18 cellular contexts compared by ENCODE assay signal in the genomic region with DNA sequence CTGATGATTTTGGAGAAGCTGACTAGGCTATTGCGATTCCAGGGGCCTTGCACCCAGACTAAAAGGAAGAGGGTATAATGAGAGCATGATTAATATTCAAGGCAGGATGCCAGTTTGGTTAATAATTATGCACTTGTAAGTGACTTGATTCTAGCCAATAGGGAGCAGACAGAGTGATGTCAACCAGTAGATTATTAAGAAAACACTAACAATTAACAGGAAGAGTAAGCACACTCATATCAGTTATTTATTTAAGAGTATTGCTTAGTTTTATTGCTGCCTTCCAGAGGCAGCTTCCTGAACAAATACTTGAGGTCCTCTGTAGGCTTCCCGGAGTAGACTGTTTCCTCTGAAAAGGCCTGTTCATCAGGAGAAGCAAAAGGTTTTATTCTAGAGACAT.
A peak's percentile ranks its signal among the peaks of the same experiment; 100 is the strongest.
DNase-seq lines count a peak whose midpoint lies in the region; ATAC-seq, FAIRE-seq and TF ChIP-seq lines count a peak whose summit lies in the region.
"Had no signal": no experiment of that assay in that cellular context is flagged by ENCODE, and none has a peak within 500 bp of the region (broad histone marks: within the 10 kb centered on the region; RNA-seq: fewer than 3 reads in every experiment).

No MANE protein-coding gene starts in this region.

- H3K4me1 ChIP-seq in Karpas-422 (ENCODE audit: low read length) (peaks cover 36% of the 10 kb centered on the region), endothelial cell of umbilical vein (ENCODE audit: control insufficient read depth, extremely low read depth, insufficient read depth, low read length) (no peaks in the 10 kb centered on the region), small intestine (ENCODE audit: control insufficient read depth in 2 of 2, insufficient read depth in 1 of 2, low read depth in 1 of 2, low read length in 1 of 2) (no peaks in the 10 kb centered on the region), thyroid gland (no peaks in the 10 kb centered on the region)
- H3K4me1 ChIP-seq: A549, BE2C had no signal

- H3K27ac ChIP-seq in Karpas-422 (ENCODE audit: low read length) (no peak overlapping the region), endothelial cell of umbilical vein (ENCODE audit: insufficient read depth, low read depth, low read length) (no peak overlapping the region), small intestine (ENCODE audit: low read depth in 1 of 2, low read length in 1 of 2) (peak overlapping the region; percentile 29 to 83), thyroid gland (no peak overlapping the region)
- H3K27ac ChIP-seq: A549, C4-2B had no signal

- no peak for ATAC-seq in GM18861 (IDR thresholded peaks at IDR 0.05; ENCODE audit: unreplicated experiment)
- ATAC-seq: A549; CD8-positive, alpha-beta T cell; GM23338; HepG2 had no signal

- intact Hi-C loops in endothelial cell of umbilical vein (cut with micrococcal nuclease) (no loop called here), lower leg skin (cut with DNase I; ENCODE audit: low total_unique reads) (no loop called here), thyroid gland (cut with DNase I) (no loop called here)

- no peaks in the 10 kb centered on the region for H3K9me2 ChIP-seq in Karpas-422 (replicated peaks; ENCODE audit: insufficient read depth, low read length)

- H3K27me3 ChIP-seq in Karpas-422 (ENCODE audit: low read length) (no peaks in the 10 kb centered on the region), endothelial cell of umbilical vein (ENCODE audit: control insufficient read depth in 2 of 2, insufficient read depth in 2 of 2, low read length in 2 of 2) (no peaks in the 10 kb centered on the region), kidney epithelial cell (ENCODE audit: control insufficient read depth, insufficient read depth, low read length) (no peaks in the 10 kb centered on the region), small intestine (ENCODE audit: control insufficient read depth in 2 of 2, insufficient read depth in 2 of 2, low read length in 2 of 2) (no peaks in the 10 kb centered on the region), thyroid gland (no peaks in the 10 kb centered on the region)
- H3K27me3 ChIP-seq: BE2C had no signal

- POLR2A ChIA-PET in endothelial cell of umbilical vein (lab: Charles Lee): no interaction called here

- no peak overlapping the region for H3K4me3 ChIP-seq in Karpas-422 (ENCODE audit: low read length)
- H3K4me3 ChIP-seq in endothelial cell of umbilical vein (replicated peaks in 1 of 3; ENCODE audit: insufficient read depth in 1 of 3, low read depth in 1 of 3, low read length in 3 of 3): no peak overlapping the region
- no peak overlapping the region for H3K4me3 ChIP-seq in kidney epithelial cell (ENCODE audit: low read depth, low read length)
- H3K4me3 ChIP-seq in small intestine (ENCODE audit: low read depth in 1 of 2, low read length in 2 of 2): peak overlapping the region in 1 of 2 donors; percentile 20
- H3K4me3 ChIP-seq in lower leg skin (ENCODE audit: low read depth, poor library complexity, severe bottlenecking): no peak overlapping the region
- H3K4me3 ChIP-seq in thyroid gland (replicated peaks in 1 of 3): no peak overlapping the region
- H3K4me3 ChIP-seq: A549, GM23338 had no signal

- dilution Hi-C loops in endothelial cell of umbilical vein (cut with MboI; ENCODE audit: extremely low pct_ligation_motif_present, low sequenced_read_pairs): no loop called here

- DNase-seq in Karpas-422: no peak
- peak; percentile 1 for DNase-seq in endothelial cell of umbilical vein (ENCODE audit: low read depth, low spot score)
- peak; percentile 12 for DNase-seq in kidney epithelial cell (ENCODE audit: low read depth)
- DNase-seq in small intestine: peak; percentile 75
- DNase-seq in lower leg skin (ENCODE audit: low spot score in 2 of 2): no peak
- no peak for DNase-seq in thyroid gland
- DNase-seq: BE2C; CD8-positive, alpha-beta T cell; COR-L47; DND-41; GDM1; H7 had no signal

- H3K79me2 ChIP-seq in Karpas-422 (ENCODE audit: low read length): no peaks in the 10 kb centered on the region
- no peaks in the 10 kb centered on the region for H3K79me2 ChIP-seq in endothelial cell of umbilical vein (ENCODE audit: control insufficient read depth, insufficient read depth, low read length)

- CTCF ChIA-PET in endothelial cell of umbilical vein (lab: Charles Lee): no interaction called here

- TF ChIP-seq POLR2A in endothelial cell of umbilical vein (IDR thresholded peaks at IDR 0.05; ENCODE audit: low read depth, low read length) (no peak), lower leg skin (IDR thresholded peaks at IDR 0.05) (no peak), thyroid gland (IDR thresholded peaks at IDR 0.05) (no peak)

- H4K20me1 ChIP-seq in Karpas-422 (ENCODE audit: insufficient read depth, low read depth, low read length) (no peaks in the 10 kb centered on the region), endothelial cell of umbilical vein (replicated peaks; ENCODE audit: control insufficient read depth, extremely low read depth, insufficient read depth, low read length) (no peaks in the 10 kb centered on the region)

- H3K9me3 ChIP-seq in Karpas-422 (ENCODE audit: low read length): no peaks in the 10 kb centered on the region
- H3K9me3 ChIP-seq in endothelial cell of umbilical vein (replicated peaks; ENCODE audit: control insufficient read depth, insufficient read depth, low read length): no peaks in the 10 kb centered on the region
- H3K9me3 ChIP-seq in small intestine (ENCODE audit: control insufficient read depth, low read depth): no peaks in the 10 kb centered on the region
- no peaks in the 10 kb centered on the region for H3K9me3 ChIP-seq in thyroid gland
- H3K9me3 ChIP-seq: A549, BE2C had no signal

- no peaks in the 10 kb centered on the region for H3K9me1 ChIP-seq in endothelial cell of umbilical vein (replicated peaks; ENCODE audit: control insufficient read depth, extremely low read depth, insufficient read depth, low read length)

- H3K4me2 ChIP-seq in Karpas-422 (ENCODE audit: low read depth, low read length, poor library complexity, severe bottlenecking) (no peak overlapping the region), endothelial cell of umbilical vein (ENCODE audit: insufficient read depth, low read length) (no peak overlapping the region)
- H3K4me2 ChIP-seq: A549, GM23338 had no signal

- H3K36me3 ChIP-seq in Karpas-422 (ENCODE audit: insufficient read depth, low read length) (no peaks in the 10 kb centered on the region), endothelial cell of umbilical vein (ENCODE audit: control insufficient read depth in 2 of 2, extremely low read depth in 1 of 2, insufficient read depth in 2 of 2, low read length in 2 of 2) (no peaks in the 10 kb centered on the region), kidney epithelial cell (ENCODE audit: control insufficient read depth, insufficient read depth, low read length) (no peaks in the 10 kb centered on the region), small intestine (ENCODE audit: control insufficient read depth in 2 of 2, insufficient read depth in 2 of 2, low read length in 2 of 2) (no peaks in the 10 kb centered on the region), thyroid gland (no peaks in the 10 kb centered on the region)
- H3K36me3 ChIP-seq: BE2C had no signal

- peak overlapping the region; percentile 66 for H2AFZ ChIP-seq in Karpas-422 (ENCODE audit: low read length)
- H2AFZ ChIP-seq in endothelial cell of umbilical vein (ENCODE audit: low read depth, low read length): no peak overlapping the region
- H2AFZ ChIP-seq: GM23338 had no signal

- 17 to 55% (median 45%) methylated on average over 2 of the region's 2 CpGs for WGBS in small intestine, 3 donors
- 70 to 82% methylated on average over 2 of the region's 2 CpGs for WGBS in lower leg skin, 2 donors
- WGBS in thyroid gland, 2 donors: 76 to 77% methylated on average over 2 of the region's 2 CpGs

- no peak for TF ChIP-seq CTCF in endothelial cell of umbilical vein (IDR thresholded peaks at IDR 0.05; ENCODE audit: extremely low read depth in 1 of 2, insufficient read depth in 1 of 2, low read depth in 1 of 2, low read length in 2 of 2)
- TF ChIP-seq CTCF in kidney epithelial cell (IDR thresholded peaks at IDR 0.05; ENCODE audit: insufficient read depth, low read length, poor library complexity, severe bottlenecking): no peak
- no peak for TF ChIP-seq CTCF in lower leg skin (IDR thresholded peaks at IDR 0.05)
- TF ChIP-seq CTCF in thyroid gland (IDR thresholded peaks at IDR 0.05): no peak

- FAIRE-seq in endothelial cell of umbilical vein (lab: Jason Lieb, UNC): no peak
- no peak for FAIRE-seq in small intestine (lab: Jason Lieb, UNC)
- FAIRE-seq: A549, HepG2, HTR-8/SVneo had no signal

- BruUV-seq in endothelial cell of umbilical vein (replicated peaks; lab: Mats Ljungman, UMichigan): no TSS peak

- H3K9ac ChIP-seq in Karpas-422 (ENCODE audit: low read length) (no peak overlapping the region), endothelial cell of umbilical vein (replicated peaks; ENCODE audit: extremely low read depth, insufficient read depth, low read length) (no peak overlapping the region)

TF ChIP-seq in endothelial cell of umbilical vein, 7 proteins besides CTCF, POLR2A, EP300 and RAD21:
- no peak for TF ChIP-seq POLR2AphosphoS5 (IDR thresholded peaks at IDR 0.05; ENCODE audit: insufficient read depth, low read depth, low read length)
- TF ChIP-seq, protein P1, sequence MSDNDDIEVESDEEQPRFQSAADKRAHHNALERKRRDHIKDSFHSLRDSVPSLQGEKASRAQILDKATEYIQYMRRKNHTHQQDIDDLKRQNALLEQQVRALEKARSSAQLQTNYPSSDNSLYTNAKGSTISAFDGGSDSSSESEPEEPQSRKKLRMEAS (IDR thresholded peaks at IDR 0.05; ENCODE audit: insufficient read depth, insufficient read length): no peak
- no peak for TF ChIP-seq JUN (IDR thresholded peaks at IDR 0.05; ENCODE audit: borderline replicate concordance, insufficient read depth, insufficient read length, low read depth)
- no peak for TF ChIP-seq MYC (IDR thresholded peaks at IDR 0.05; ENCODE audit: low read depth, low read length)
- TF ChIP-seq GATA2 (IDR thresholded peaks at IDR 0.05; ENCODE audit: insufficient read depth, insufficient read length, low read depth, low read length): no peak
- no peak for TF ChIP-seq EZH2 (IDR thresholded peaks at IDR 0.05; ENCODE audit: borderline replicate concordance, low read depth, low read length, severe bottlenecking)
- no peak for TF ChIP-seq FOS (IDR thresholded peaks at IDR 0.05; ENCODE audit: borderline replicate concordance, insufficient read depth, low read length)

Comparison
In these comparisons a context has a peak if more than half of its experiments do, and no peak if none do; other contexts are left out.
1. DNase-seq: peak in endothelial cell of umbilical vein (single experiment), kidney epithelial cell (single experiment) and small intestine (single experiment); none in Karpas-422 (single experiment), lower leg skin (0 of 2) and thyroid gland (0 of 2).
2. H3K27ac ChIP-seq: peak in small intestine (2 of 2); none in Karpas-422 (single experiment), endothelial cell of umbilical vein (single experiment) and thyroid gland (0 of 3).